In genomic region chr19:19064811-19065745, GRCh38 we compare ENCODE assay signal across 8 cellular contexts. TPM values are rescaled to one million over a fixed set of nuclear protein-coding genes. Genes with fewer than 3 reads are reported as not detected.
DNase-seq lines count a peak whose midpoint lies in the region; ATAC-seq, FAIRE-seq and TF ChIP-seq lines count a peak whose summit lies in the region.

No MANE protein-coding gene starts in this region.

- WGBS in mammary epithelial cell (ENCODE audit: low coverage, missing lambda C conversion rate) = 1% methylated on average over 21 of the region's 25 CpGs
- 1% methylated on average over 25 of the region's 25 CpGs for WGBS in lung, 2 donors

- intact Hi-C loops in mammary epithelial cell (cut with micrococcal nuclease) = loop anchor here (2.0 to 10.0 kb wide), 2 partner anchors 74 to 260 kb away; partner anchors contain the start of genes MAU2, SUGP1 and TMEM161A

- TF ChIP-seq CTCF in mammary epithelial cell (conservative IDR thresholded peaks at IDR 0.05 in 1 of 2, IDR thresholded peaks at IDR 0.05 in 1 of 2; ENCODE audit: extremely low read depth in 1 of 2, insufficient read depth in 1 of 2, low read depth in 1 of 2, low read length in 2 of 2) (no peak), lung (IDR thresholded peaks at IDR 0.05; ENCODE audit: control extremely low read depth, extremely low read depth) (no peak)

- dilution Hi-C loops in mammary epithelial cell (cut with HindIII; ENCODE audit: low sequenced_read_pairs) = no loop called here

- H2AFZ ChIP-seq in mammary epithelial cell (ENCODE audit: low read depth, low read length) = peak overlapping the region; percentile 74

- in situ Hi-C loops in mammary epithelial cell (cut with MboI; ENCODE audit: low sequenced_read_pairs in 2 of 2) = no loop called here

- ATAC-seq in lung (ENCODE audit: insufficient read depth, low FRiP score) = no peak

- H3K27me3 ChIP-seq in mammary epithelial cell (ENCODE audit: insufficient read depth, low read length) (no peaks in the 10 kb centered on the region), lung (ENCODE audit: control insufficient read depth, insufficient read depth) (no peaks in the 10 kb centered on the region), stomach smooth muscle (ENCODE audit: control insufficient read depth in 1 of 2, insufficient read depth in 2 of 2, low read length in 2 of 2) (no peaks in the 10 kb centered on the region)

- CTCF ChIA-PET in mammary epithelial cell (lab: Charles Lee; ENCODE audit: low non-redundant PET) = no interaction called here

- H3K27ac ChIP-seq in mammary epithelial cell (ENCODE audit: insufficient read depth, low read depth, low read length) (no peak overlapping the region), lung (ENCODE audit: low read depth in 1 of 2, low read length in 1 of 2) (peak overlapping the region; percentile 27 to 44), stomach smooth muscle (ENCODE audit: low read length) (no peak overlapping the region)

- DNase-seq in GM19238 (ENCODE audit: insufficient read length, low spot score) (peak; percentile 40), RPMI7951 (ENCODE audit: low read depth) (peak; percentile 26), mammary epithelial cell (no peak), lung (ENCODE audit: low spot score) (no peak), NCI-H1694 (lab: John Stamatoyannopoulos, UW) (no peak), islet precursor cell (no peak), GM12891 (ENCODE audit: insufficient read length, low spot score) (no peak)

- TF ChIP-seq POLR2A in GM12891 (IDR thresholded peaks at IDR 0.05; ENCODE audit: low read depth, low read length) = no peak

- H3K4me3 ChIP-seq in mammary epithelial cell (replicated peaks in 1 of 3; ENCODE audit: insufficient read depth in 1 of 3, low read depth in 2 of 3, low read length in 3 of 3) (peak overlapping the region; percentile 56 to 82 (median 59)), lung (peak overlapping the region; percentile 27), stomach smooth muscle (ENCODE audit: low read length in 2 of 2) (peak overlapping the region; percentile 84 to 89)

- BruUV-seq in mammary epithelial cell (replicated peaks; lab: Mats Ljungman, UMichigan) = no TSS peak

- H4K20me1 ChIP-seq in mammary epithelial cell (ENCODE audit: insufficient read depth, low read length) = no peaks in the 10 kb centered on the region

- H3K4me1 ChIP-seq in mammary epithelial cell (ENCODE audit: insufficient read depth, low read length) (peaks cover 23% of the 10 kb centered on the region), lung (ENCODE audit: control insufficient read depth in 2 of 2, insufficient read depth in 2 of 2, low read length in 2 of 2) (peaks cover 16 to 18% of the 10 kb centered on the region in 2 donors), stomach smooth muscle (ENCODE audit: control insufficient read depth, insufficient read depth, low read length) (peaks cover 22% of the 10 kb centered on the region)

- H3K36me3 ChIP-seq in mammary epithelial cell (ENCODE audit: insufficient read depth, low read length) (no peaks in the 10 kb centered on the region), lung (ENCODE audit: control insufficient read depth in 2 of 2, insufficient read depth in 2 of 2, low read length in 2 of 2) (peaks cover 0 to 3% of the 10 kb centered on the region in 2 donors), stomach smooth muscle (ENCODE audit: control insufficient read depth in 2 of 2, insufficient read depth in 2 of 2, low read length in 2 of 2) (no peaks in the 10 kb centered on the region)

- no peak overlapping the region for H3K9ac ChIP-seq in mammary epithelial cell (ENCODE audit: insufficient read depth, low read length)
- peak overlapping the region; percentile 78 to 88 for H3K9ac ChIP-seq in stomach smooth muscle (ENCODE audit: low read length in 2 of 2)

- H3K4me2 ChIP-seq in mammary epithelial cell (ENCODE audit: insufficient read depth, low read depth, low read length) = peak overlapping the region; percentile 87

- no peaks in the 10 kb centered on the region for H3K79me2 ChIP-seq in mammary epithelial cell (ENCODE audit: insufficient read depth, low read length)

- H3K9me3 ChIP-seq in mammary epithelial cell (replicated peaks; ENCODE audit: insufficient read depth, low read length) = no peaks in the 10 kb centered on the region
- no peaks in the 10 kb centered on the region for H3K9me3 ChIP-seq in lung (ENCODE audit: control insufficient read depth in 2 of 2, insufficient read depth in 1 of 2, low read length in 1 of 2)
- H3K9me3 ChIP-seq in stomach smooth muscle (ENCODE audit: control insufficient read depth in 2 of 2, low read length in 2 of 2) = no peaks in the 10 kb centered on the region

- no peak for FAIRE-seq in GM12891 (lab: Jason Lieb, UNC)

TF ChIP-seq in GM12891, 5 proteins besides CTCF, POLR2A, EP300 and RAD21:
- TF ChIP-seq SPI1 (IDR thresholded peaks at IDR 0.05; ENCODE audit: low read depth, low read length) = no peak
- TF ChIP-seq POU2F2 (IDR thresholded peaks at IDR 0.05; ENCODE audit: low read depth, low read length) = no peak
- no peak for TF ChIP-seq TAF1 (IDR thresholded peaks at IDR 0.05; ENCODE audit: low read depth, low read length)

RNA-seq across cellular contexts. Expression of gene SLC25A42, which starts 1.3 kb away (rescaled TPM):
- 5.9 and 6.2 TPM in 2 replicates for total RNA-seq in RPMI7951 (2014; rRNA removed; shearing (Covaris generic))
- total RNA-seq in mammary epithelial cell (1 to 10 TPM; 3.0 to 5.1 TPM), lung (10 to 100 TPM in 1 of 2 donors, 1 to 10 TPM in 1; 7.5 to 10.1 TPM)
- polyA plus RNA-seq in mammary epithelial cell (3.0 TPM), lung (1 to 10 TPM; 5.8 to 6.4 TPM)
- 0.26 TPM for polyA minus RNA-seq in mammary epithelial cell
- polyA plus RNA-seq in GM12891 (2012; ENCODE audit: low read depth, missing spikeins) = 8.0 TPM

RNA-seq across cellular contexts. Expression of gene ARMC6, which starts 31.7 kb away (rescaled TPM):
- 46.2 and 54.1 TPM in 2 replicates for total RNA-seq in RPMI7951 (2014; rRNA removed; shearing (Covaris generic))
- total RNA-seq in mammary epithelial cell = 10 to 100 TPM; 35.1 to 37.7 TPM
- polyA plus RNA-seq in mammary epithelial cell = 42.6 TPM
- 62.6 TPM for polyA minus RNA-seq in mammary epithelial cell
- 10 to 100 TPM; 23.5 to 33.1 TPM for total RNA-seq in lung
- 10 to 100 TPM; 31.2 to 33.3 TPM for polyA plus RNA-seq in lung
- 20.0 TPM for polyA plus RNA-seq in GM12891 (2012; ENCODE audit: low read depth, missing spikeins)

RNA-seq across cellular contexts. Expression of gene SUGP2, which starts 31.8 kb away (rescaled TPM):
- 34.2 and 35.4 TPM in 2 replicates for total RNA-seq in RPMI7951 (2014; rRNA removed; shearing (Covaris generic))
- total RNA-seq in mammary epithelial cell (10 to 100 TPM; 34.0 to 59.5 TPM), lung (10 to 100 TPM; 55.2 to 73.4 TPM)
- polyA plus RNA-seq in mammary epithelial cell (28.1 TPM), lung (10 to 100 TPM; 27.6 to 63.9 TPM)
- 38.5 TPM for polyA minus RNA-seq in mammary epithelial cell
- polyA plus RNA-seq in GM12891 (2012; ENCODE audit: low read depth, missing spikeins) = 84.9 TPM

Comparison
In these comparisons a context has a peak if more than half of its experiments do, and no peak if none do; other contexts are left out.
1. DNase-seq: peak in GM19238 (single experiment) and RPMI7951 (single experiment); none in mammary epithelial cell (single experiment), lung (single experiment), NCI-H1694 (single experiment), islet precursor cell (single experiment) and GM12891 (single experiment).
2. H3K27ac ChIP-seq: peak in lung (2 of 2); none in mammary epithelial cell (single experiment) and stomach smooth muscle (single experiment).
3. H3K4me3 ChIP-seq: peak in every context shown above with its lines; median percentile 86 in stomach smooth muscle; 59 in mammary epithelial cell; 27 in lung.